In the genomic region with DNA sequence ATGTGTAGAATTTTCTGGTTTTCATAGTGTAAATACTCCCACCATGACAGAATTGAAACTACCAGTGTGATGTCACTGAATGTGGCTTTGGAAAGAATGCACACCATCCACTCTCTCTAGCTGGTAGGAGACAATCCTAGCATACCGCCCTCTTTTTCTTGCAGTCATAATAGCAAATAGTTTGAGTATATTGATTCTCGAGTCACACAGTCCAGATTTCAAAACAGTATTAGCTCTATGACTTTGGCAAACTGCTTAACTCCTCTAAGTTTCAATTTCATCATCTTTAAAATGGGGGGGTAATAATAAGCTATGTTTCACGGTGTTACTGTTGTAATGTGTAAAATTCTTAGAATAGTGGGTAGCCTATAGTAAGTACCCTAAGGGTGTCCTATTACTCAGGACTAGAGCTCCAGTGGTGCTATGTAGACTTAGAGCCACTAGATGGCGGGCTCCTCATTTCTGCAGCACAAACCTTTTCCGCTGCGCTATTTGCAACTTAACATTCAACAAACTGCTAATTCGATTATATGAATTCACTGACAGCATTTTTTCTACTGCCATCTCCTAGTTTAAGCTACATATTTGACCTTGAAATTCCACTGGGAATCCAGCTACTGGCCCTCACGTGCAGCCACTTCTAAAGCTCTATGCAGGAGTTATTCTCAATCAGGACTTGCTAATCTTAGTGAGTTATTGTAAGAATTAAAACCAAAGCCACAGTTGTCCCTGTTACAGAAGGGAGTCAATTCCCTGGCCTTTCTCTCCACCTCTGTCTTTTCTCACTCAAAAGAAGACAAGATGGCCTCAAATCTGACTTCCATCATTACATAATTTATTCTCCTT, we compare ENCODE assay signal across 8 cellular contexts. TPM values are rescaled to one million over a fixed set of nuclear protein-coding genes. Genes with fewer than 3 reads are reported as not detected.
A peak's percentile ranks its signal among the peaks of the same experiment; 100 is the strongest.
DNase-seq lines count a peak whose midpoint lies in the region; ATAC-seq and TF ChIP-seq lines count a peak whose summit lies in the region.

No MANE protein-coding gene starts in this region.

- H3K27ac Mint-ChIP-seq in activated CD4-positive, alpha-beta T cell treated with anti-CD3 and anti-CD28 coated beads for 36 hours: peak overlapping the region; percentile 51

- H3K36me3 Mint-ChIP-seq in activated CD4-positive, alpha-beta T cell treated with anti-CD3 and anti-CD28 coated beads for 36 hours (ENCODE audit: low read depth): peaks cover 7% of the 10 kb centered on the region

- DNase-seq in BJ (ENCODE audit: low read depth) (peak; percentile 78), NCI-H446 treated with DMSO at 0.1 percent for 48 hours (lab: John Stamatoyannopoulos, UW) (peak; percentile 44), dermis microvascular lymphatic vessel endothelial cell (ENCODE audit: low read depth in 2 of 2) (peak; percentile 72 to 85), medulla oblongata (ENCODE audit: extremely low spot score) (peak; percentile 87)
- peak; percentile 80 for DNase-seq in activated CD4-positive, alpha-beta T cell treated with anti-CD3 and anti-CD28 coated beads for 36 hours
- DNase-seq in stimulated activated CD8-positive, alpha-beta memory T cell treated with anti-CD3 and anti-CD28 coated beads, Interleukin-12 subunit alpha, Interleukin-12 subunit beta, amount 100 ng/mL, for 4 hours (ENCODE audit: low read depth): peak; percentile 43

- peaks cover 17% of the 10 kb centered on the region for H3K9me3 Mint-ChIP-seq in activated CD4-positive, alpha-beta T cell treated with anti-CD3 and anti-CD28 coated beads for 36 hours (ENCODE audit: low read depth)

- CTCF ChIA-PET in BJ (lab: Yijun Ruan, JAX): interaction anchor here (0.7 to 3.0 kb wide), 44 partner anchors 8 to 260 kb away, joined by 3 to 28 read pairs (median 5); partner anchors contain the start of genes CASP2, CLCN1, GSTK1 and TAS2R40
- CTCF ChIA-PET in activated CD4-positive, alpha-beta T cell treated with anti-CD3 and anti-CD28 coated beads for 36 hours (lab: Charles Lee): interaction anchor here (0.5 to 6.5 kb wide), 57 partner anchors 8 to 949 kb away, joined by 3 to 182 read pairs (median 4); partner anchors contain the start of genes CASP2, CLCN1, EPHA1 and GSTK1

- intact Hi-C loops in activated CD4-positive, alpha-beta T cell treated with anti-CD3 and anti-CD28 coated beads for 36 hours (cut with DNase I, micrococcal nuclease): loop anchor here (1.0 to 5.0 kb wide), 14 partner anchors 12 to 431 kb away; partner anchors contain the start of genes GSTK1 (in 2 of the 2), CASP2 (in 1 of the 2), EPHA1 (in 1 of the 2) and FAM131B (in 1 of the 2)

- H3K4me1 Mint-ChIP-seq in activated CD4-positive, alpha-beta T cell treated with anti-CD3 and anti-CD28 coated beads for 36 hours: peaks cover 29% of the 10 kb centered on the region

- peaks cover 7% of the 10 kb centered on the region for H3K27me3 Mint-ChIP-seq in activated CD4-positive, alpha-beta T cell treated with anti-CD3 and anti-CD28 coated beads for 36 hours

- no peak overlapping the region for H3K4me3 ChIP-seq in BJ (ENCODE audit: low read depth, low read length)

- no peak overlapping the region for H3K4me3 Mint-ChIP-seq in activated CD4-positive, alpha-beta T cell treated with anti-CD3 and anti-CD28 coated beads for 36 hours

- peaks cover 6% of the 10 kb centered on the region for H3K27me3 ChIP-seq in BJ (ENCODE audit: control insufficient read depth, insufficient read depth, low read length)

- POLR2A ChIA-PET in BJ (lab: Charles Lee): interaction anchor here (0.6 kb wide), 2 partner anchors 159 to 845 kb away, joined by 3 to 19 read pairs; no protein-coding TSS in a partner anchor
- POLR2A ChIA-PET in activated CD4-positive, alpha-beta T cell treated with anti-CD3 and anti-CD28 coated beads for 36 hours (lab: Charles Lee): interaction anchor here (0.5 to 1.7 kb wide), 8 partner anchors 21 to 69 kb away, joined by 3 to 11 read pairs (median 4); partner anchors contain the start of genes CASP2 and GSTK1

- H3K36me3 ChIP-seq in BJ (ENCODE audit: control insufficient read depth, insufficient read depth, low read length): no peaks in the 10 kb centered on the region

- ATAC-seq in GM19023 (IDR thresholded peaks at IDR 0.05; ENCODE audit: unreplicated experiment) (peak; percentile 95), HG03196 (IDR thresholded peaks at IDR 0.05; ENCODE audit: unreplicated experiment) (peak; percentile 81)
- peak; percentile 73 for ATAC-seq in activated CD4-positive, alpha-beta T cell treated with anti-CD3 and anti-CD28 coated beads for 36 hours

- peak; percentile 88 for TF ChIP-seq CTCF in BJ (IDR thresholded peaks at IDR 0.05; ENCODE audit: insufficient read depth, low read depth, low read length)

RNA-seq across cellular contexts. Expression of gene TAS2R40, which starts 18.7 kb away (rescaled TPM):
- polyA plus RNA-seq in BJ (2011; rRNA removed): not detected in 2 replicates
- polyA minus RNA-seq in BJ (2011; rRNA and poly(A)+ RNA removed): not detected in 2 replicates
- total RNA-seq in activated CD4-positive, alpha-beta T cell treated with anti-CD3 and anti-CD28 coated beads for 36 hours: not detected
- total RNA-seq in dermis microvascular lymphatic vessel endothelial cell: not detected in 2 replicates

RNA-seq across cellular contexts. Expression of gene GSTK1, which starts 22.7 kb away (rescaled TPM):
- polyA plus RNA-seq in BJ (2011; rRNA removed): 132 and 164 TPM in 2 replicates
- 50.0 and 80.1 TPM in 2 replicates for polyA minus RNA-seq in BJ (2011; rRNA and poly(A)+ RNA removed)
- 100 to 1,000 TPM; 176 to 219 TPM for total RNA-seq in activated CD4-positive, alpha-beta T cell treated with anti-CD3 and anti-CD28 coated beads for 36 hours
- total RNA-seq in dermis microvascular lymphatic vessel endothelial cell: 58.0 and 94.2 TPM in 2 replicates

RNA-seq across cellular contexts. Expression of gene TMEM139, which starts 44.2 kb away (rescaled TPM):
- polyA plus RNA-seq in BJ (2011; rRNA removed): 0.11 and 0.15 TPM in 2 replicates
- not detected in 2 replicates for polyA minus RNA-seq in BJ (2011; rRNA and poly(A)+ RNA removed)
- 1 to 10 TPM; 1.2 to 2.3 TPM for total RNA-seq in activated CD4-positive, alpha-beta T cell treated with anti-CD3 and anti-CD28 coated beads for 36 hours
- total RNA-seq in dermis microvascular lymphatic vessel endothelial cell: not detected in 2 replicates

RNA-seq across cellular contexts. Expression of gene CASP2, which starts 47.6 kb away (rescaled TPM):
- 15.4 and 16.0 TPM in 2 replicates for polyA plus RNA-seq in BJ (2011; rRNA removed)
- polyA minus RNA-seq in BJ (2011; rRNA and poly(A)+ RNA removed): 27.3 and 39.8 TPM in 2 replicates
- total RNA-seq in activated CD4-positive, alpha-beta T cell treated with anti-CD3 and anti-CD28 coated beads for 36 hours: 100 to 1,000 TPM in 1 of 2 experiments, 10 to 100 TPM in 1; 91.1 to 106 TPM
- total RNA-seq in dermis microvascular lymphatic vessel endothelial cell: 12.3 and 19.1 TPM in 2 replicates

RNA-seq across cellular contexts. Expression of gene TAS2R39, which starts 57.3 kb away (rescaled TPM):
- not detected in 2 replicates for polyA plus RNA-seq in BJ (2011; rRNA removed)
- not detected in 2 replicates for polyA minus RNA-seq in BJ (2011; rRNA and poly(A)+ RNA removed)
- not detected for total RNA-seq in activated CD4-positive, alpha-beta T cell treated with anti-CD3 and anti-CD28 coated beads for 36 hours
- total RNA-seq in dermis microvascular lymphatic vessel endothelial cell: not detected in 2 replicates
